In the genomic region with DNA sequence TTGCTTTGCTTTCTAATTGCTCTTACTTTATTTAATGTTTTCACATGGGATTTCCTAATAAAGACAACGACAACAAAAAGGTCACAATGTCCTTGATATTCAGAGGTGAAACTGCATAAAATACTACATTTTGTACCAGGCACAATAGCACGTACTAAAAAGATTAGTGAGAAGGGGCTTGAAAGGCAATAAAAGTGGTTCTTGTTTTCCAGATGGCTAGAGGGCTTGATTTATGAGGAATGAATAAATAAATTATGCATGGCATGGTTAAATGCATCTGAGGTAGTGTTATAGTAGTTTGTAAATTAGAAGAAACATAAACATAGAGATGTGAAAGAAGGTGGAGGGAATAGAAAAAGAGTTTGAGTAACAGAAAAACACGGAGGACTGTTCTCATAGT, we compare ENCODE assay signal across 8 cellular contexts.
"Had no signal": no experiment of that assay in that cellular context is flagged by ENCODE, and none has a peak within 500 bp of the region (broad histone marks: within the 10 kb centered on the region; RNA-seq: fewer than 3 reads in every experiment).

No MANE protein-coding gene starts in this region.

- H3K27ac Mint-ChIP-seq: IgD-negative memory B cell had no signal

- FAIRE-seq: HepG2 had no signal

- DNase-seq: GM23248, GOT3, H7 had no signal

- H3K27me3 Mint-ChIP-seq: IgD-negative memory B cell had no signal

- H3K36me3 Mint-ChIP-seq: IgD-negative memory B cell had no signal

- H3K4me1 Mint-ChIP-seq: IgD-negative memory B cell had no signal

- ATAC-seq: HCT116, HepG2 had no signal

- H3K4me3 Mint-ChIP-seq: IgD-negative memory B cell had no signal

- H3K9me3 ChIP-seq: HAP-1 had no signal

- H3K4me3 ChIP-seq: GM23248, HAP-1 had no signal

- H3K9me3 Mint-ChIP-seq: IgD-negative memory B cell had no signal

- H3K27ac ChIP-seq: GM23248, HL-60 had no signal
